ENCODE assay signal across 19 cellular contexts in the genomic region with DNA sequence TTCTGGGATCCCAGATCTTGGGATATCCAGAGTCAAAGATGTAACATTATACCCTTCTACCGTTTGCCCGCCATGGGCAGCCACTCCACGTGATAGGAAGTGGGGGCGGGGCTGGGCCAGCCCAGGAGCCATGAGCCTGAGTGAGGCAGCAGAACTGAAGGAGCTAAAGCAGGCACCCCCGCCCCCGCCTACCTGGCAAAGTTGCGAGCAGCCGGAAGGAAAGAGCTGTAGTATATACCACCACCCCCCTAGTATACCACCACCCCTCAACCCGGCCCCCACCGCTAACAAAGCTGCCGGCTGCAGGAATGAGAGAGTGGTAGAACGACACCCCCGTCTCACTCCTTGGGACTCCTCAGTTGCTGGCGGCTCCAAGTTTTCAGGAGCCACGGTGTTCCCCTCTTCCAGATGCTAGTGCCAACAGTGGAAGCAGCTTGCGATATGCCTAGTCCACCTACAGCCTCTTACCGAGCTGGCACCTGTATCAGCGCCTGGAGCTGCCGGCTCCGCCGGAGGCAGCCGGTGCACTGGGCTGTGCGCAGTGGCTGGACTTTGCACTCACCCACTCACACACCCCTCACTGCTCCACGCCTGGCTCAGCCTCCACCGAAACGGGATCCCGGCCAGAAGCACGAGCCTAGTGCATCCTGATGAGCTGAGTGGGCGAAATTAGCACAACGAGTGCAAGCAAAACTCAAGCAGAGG.
"Had no signal": no experiment of that assay in that cellular context is flagged by ENCODE, and none has a peak within 500 bp of the region (broad histone marks: within the 10 kb centered on the region; RNA-seq: fewer than 3 reads in every experiment).

No MANE protein-coding gene starts in this region.

- DNase-seq: cerebellar nuclear complex; endodermal cell; erythroblast; foreskin keratinocyte; heart left ventricle; hippocampal formation; mammary epithelial cell; naive thymus-derived CD4-positive, alpha-beta T cell; nephron progenitor cell; right lobe of liver; stimulated activated CD4-positive, alpha-beta T cell treated with anti-CD3 and anti-CD28 coated beads, Interleukin-4, amount 100 ng/mL, for 24 hours; transverse colon had no signal

- H3K27ac ChIP-seq: foreskin keratinocyte, heart left ventricle, neutrophil, right lobe of liver, thoracic aorta, transverse colon had no signal

- H3K4me3 ChIP-seq: heart left ventricle, right lobe of liver, thoracic aorta, transverse colon had no signal

- H3K9me3 ChIP-seq: heart left ventricle, neutrophil, right lobe of liver, thoracic aorta, transverse colon had no signal

- ATAC-seq: foreskin keratinocyte; left lobe of liver; naive thymus-derived CD4-positive, alpha-beta T cell; stimulated activated memory B cell treated with anti-CD40 and anti-IgM and Interleukin-4, amounts not matched to agents 10 μg/mL and 1 μg/mL and 100 μg/mL, for 72 hours had no signal

- H3K36me3 ChIP-seq: heart left ventricle, neutrophil, right lobe of liver, thoracic aorta, transverse colon had no signal

- H3K4me1 ChIP-seq: foreskin keratinocyte, heart left ventricle, right lobe of liver, transverse colon had no signal

- FAIRE-seq: colon, endothelial cell of umbilical vein, islet of Langerhans had no signal

- H3K27me3 ChIP-seq: foreskin keratinocyte, heart left ventricle, neutrophil, right lobe of liver, transverse colon had no signal
